Comparison of ENCODE assay signal across 29 cellular contexts in the genomic region with DNA sequence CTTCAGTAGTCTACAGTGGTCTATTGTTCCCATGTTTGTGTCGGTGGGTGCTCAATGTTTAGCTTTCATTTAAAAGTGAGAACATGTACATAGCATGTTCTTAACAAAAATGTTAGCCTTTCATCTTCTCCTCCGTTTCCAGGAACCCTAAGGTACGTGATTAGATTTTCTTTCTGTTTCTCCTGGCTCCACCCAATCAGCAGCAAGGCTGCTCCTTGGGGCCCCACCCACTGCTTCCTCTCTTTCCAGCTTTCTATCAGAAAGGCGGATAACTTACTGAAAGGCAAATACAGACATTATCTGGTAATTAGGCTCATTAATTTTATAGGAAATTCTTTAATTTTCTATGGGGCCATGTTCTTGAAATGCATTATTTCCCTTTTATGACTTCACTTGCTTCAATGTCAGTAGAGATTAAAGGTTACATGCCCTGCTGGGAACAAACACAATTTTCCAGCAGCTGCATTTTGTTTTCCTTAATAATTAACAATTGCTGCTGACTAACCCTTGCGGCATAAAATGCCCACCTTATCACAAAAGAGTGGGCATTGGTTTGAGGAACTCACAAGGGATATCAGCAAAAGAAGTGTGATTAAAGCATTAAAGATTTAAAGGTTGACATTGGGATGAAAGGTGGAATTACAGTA.
A peak's percentile ranks its signal among the peaks of the same experiment; 100 is the strongest.
DNase-seq lines count a peak whose midpoint lies in the region; ATAC-seq, FAIRE-seq and TF ChIP-seq lines count a peak whose summit lies in the region.
"Had no signal": no experiment of that assay in that cellular context is flagged by ENCODE, and none has a peak within 500 bp of the region (broad histone marks: within the 10 kb centered on the region; RNA-seq: fewer than 3 reads in every experiment).

No MANE protein-coding gene starts in this region.

- POLR2A ChIA-PET in endothelial cell of umbilical vein (lab: Charles Lee) = interaction anchor here (1.0 kb wide), 1 partner anchor 9 kb away, joined by 3 read pairs; no protein-coding TSS in a partner anchor
- POLR2A ChIA-PET in activated CD8-positive, alpha-beta T cell treated with anti-CD3 and anti-CD28 coated beads for 36 hours (lab: Charles Lee) = no interaction called here

- TF ChIP-seq CTCF in Calu3 (IDR thresholded peaks at IDR 0.05; ENCODE audit: unreplicated experiment) (no peak), endothelial cell of umbilical vein (IDR thresholded peaks at IDR 0.05; ENCODE audit: extremely low read depth in 1 of 2, insufficient read depth in 1 of 2, low read depth in 1 of 2, low read length in 2 of 2) (no peak), pancreas (IDR thresholded peaks at IDR 0.05) (no peak)
- no peak for TF ChIP-seq CTCF in activated CD8-positive, alpha-beta T cell treated with anti-CD3 and anti-CD28 coated beads for 36 hours (IDR thresholded peaks at IDR 0.05)

- no peak overlapping the region for H3K9ac ChIP-seq in endothelial cell of umbilical vein (replicated peaks; ENCODE audit: extremely low read depth, insufficient read depth, low read length)
- H3K9ac ChIP-seq: BLaER1 had no signal

- H3K4me1 ChIP-seq in endothelial cell of umbilical vein (ENCODE audit: control insufficient read depth, extremely low read depth, insufficient read depth, low read length) = peaks cover 14% of the 10 kb centered on the region
- no peaks in the 10 kb centered on the region for H3K4me1 ChIP-seq in pancreas
- H3K4me1 ChIP-seq: ascending aorta, BLaER1, gastroesophageal sphincter had no signal

- peak overlapping the region; percentile 88 for H2AFZ ChIP-seq in endothelial cell of umbilical vein (ENCODE audit: low read depth, low read length)

- dilution Hi-C loops in endothelial cell of umbilical vein (cut with MboI; ENCODE audit: extremely low pct_ligation_motif_present, low sequenced_read_pairs) = no loop called here

- H3K36me3 ChIP-seq in endothelial cell of umbilical vein (ENCODE audit: control insufficient read depth in 2 of 2, extremely low read depth in 1 of 2, insufficient read depth in 2 of 2, low read length in 2 of 2) = no peaks in the 10 kb centered on the region
- H3K36me3 ChIP-seq in pancreas = no peaks in the 10 kb centered on the region
- H3K36me3 ChIP-seq: ascending aorta, BLaER1, gastroesophageal sphincter had no signal

- peak; percentile 62 for FAIRE-seq in endothelial cell of umbilical vein (lab: Jason Lieb, UNC)
- FAIRE-seq in pancreas (lab: Jason Lieb, UNC) = no peak
- no peak for FAIRE-seq in GM12892 (lab: Jason Lieb, UNC)
- FAIRE-seq: endometrium, G401.6, GM18507, HepG2 had no signal

- H3K27me3 Mint-ChIP-seq in Calu3 (ENCODE audit: unreplicated experiment) = no peaks in the 10 kb centered on the region
- H3K27me3 Mint-ChIP-seq in activated CD8-positive, alpha-beta T cell treated with anti-CD3 and anti-CD28 coated beads for 36 hours = peaks cover 2% of the 10 kb centered on the region
- H3K27me3 Mint-ChIP-seq: activated naive CD8-positive, alpha-beta T cell treated with anti-CD3 and anti-CD28 coated beads for 36 hours; stimulated activated memory B cell treated with anti-CD40 and anti-IgM and Interleukin-4, amounts not matched to agents 10 μg/mL and 1 μg/mL and 100 μg/mL, for 72 hours had no signal

- H3K27ac ChIP-seq in endothelial cell of umbilical vein (ENCODE audit: insufficient read depth, low read depth, low read length) (peak overlapping the region; percentile 66), pancreas (peak overlapping the region in 2 of 4 donors; percentile 34 to 59)
- H3K27ac ChIP-seq: ascending aorta, BLaER1, gastroesophageal sphincter, HL-60 had no signal

- no peaks in the 10 kb centered on the region for H3K9me1 ChIP-seq in endothelial cell of umbilical vein (replicated peaks; ENCODE audit: control insufficient read depth, extremely low read depth, insufficient read depth, low read length)

- no peaks in the 10 kb centered on the region for H3K79me2 ChIP-seq in endothelial cell of umbilical vein (ENCODE audit: control insufficient read depth, insufficient read depth, low read length)

- peak overlapping the region in 2 of 3 experiments; percentile 27 to 32 for H3K4me3 ChIP-seq in endothelial cell of umbilical vein (replicated peaks in 1 of 3; ENCODE audit: insufficient read depth in 1 of 3, low read depth in 1 of 3, low read length in 3 of 3)
- H3K4me3 ChIP-seq in pancreas = peak overlapping the region in 2 of 4 donors; percentile 13 to 18
- H3K4me3 ChIP-seq: ascending aorta, BLaER1, gastroesophageal sphincter had no signal

- CTCF ChIA-PET in Calu3 (lab: Charles Lee) (interaction anchor here (1.5 kb wide), 1 partner anchor 12 kb away, joined by 5 read pairs; no protein-coding TSS in a partner anchor), endothelial cell of umbilical vein (lab: Charles Lee) (interaction anchor here (1.0 to 1.6 kb wide), 6 partner anchors 9 to 232 kb away, joined by 3 to 7 read pairs (median 4); no protein-coding TSS in a partner anchor)
- CTCF ChIA-PET in activated CD8-positive, alpha-beta T cell treated with anti-CD3 and anti-CD28 coated beads for 36 hours (lab: Charles Lee) = interaction anchor here (1.0 kb wide), 1 partner anchor 10 kb away, joined by 3 read pairs; no protein-coding TSS in a partner anchor

- H3K4me3 Mint-ChIP-seq in Calu3 (ENCODE audit: low read depth, unreplicated experiment) = peak overlapping the region; percentile 60
- H3K4me3 Mint-ChIP-seq in activated CD8-positive, alpha-beta T cell treated with anti-CD3 and anti-CD28 coated beads for 36 hours = no peak overlapping the region
- H3K4me3 Mint-ChIP-seq: activated CD4-positive, alpha-beta T cell treated with anti-CD3 and anti-CD28 coated beads for 36 hours; activated naive CD8-positive, alpha-beta T cell treated with anti-CD3 and anti-CD28 coated beads for 36 hours; HFFc6; nephron; stimulated activated memory B cell treated with anti-CD40 and anti-IgM and Interleukin-4, amounts not matched to agents 10 μg/mL and 1 μg/mL and 100 μg/mL, for 72 hours had no signal

- no peaks in the 10 kb centered on the region for H4K20me1 ChIP-seq in endothelial cell of umbilical vein (replicated peaks; ENCODE audit: control insufficient read depth, extremely low read depth, insufficient read depth, low read length)
- H4K20me1 ChIP-seq: BLaER1 had no signal

- TF ChIP-seq POLR2A in endothelial cell of umbilical vein (IDR thresholded peaks at IDR 0.05; ENCODE audit: low read depth, low read length) (no peak), GM12892 (IDR thresholded peaks at IDR 0.05; ENCODE audit: low read depth, low read length) (no peak)

- peak overlapping the region; percentile 79 for H3K27ac Mint-ChIP-seq in Calu3 (ENCODE audit: unreplicated experiment)
- no peak overlapping the region for H3K27ac Mint-ChIP-seq in activated CD8-positive, alpha-beta T cell treated with anti-CD3 and anti-CD28 coated beads for 36 hours
- H3K27ac Mint-ChIP-seq: activated CD4-positive, alpha-beta T cell treated with anti-CD3 and anti-CD28 coated beads for 36 hours; activated naive CD8-positive, alpha-beta T cell treated with anti-CD3 and anti-CD28 coated beads for 36 hours; HFFc6; stimulated activated memory B cell treated with anti-CD40 and anti-IgM and Interleukin-4, amounts not matched to agents 10 μg/mL and 1 μg/mL and 100 μg/mL, for 72 hours had no signal

- intact Hi-C loops in Calu3 (cut with micrococcal nuclease; ENCODE audit: unreplicated experiment) (loop anchor here (5.0 kb wide), 1 partner anchor 126 kb away; no protein-coding TSS in a partner anchor), endothelial cell of umbilical vein (cut with micrococcal nuclease) (loop anchor here (1.0 kb wide), 1 partner anchor 9 kb away; no protein-coding TSS in a partner anchor), pancreas (cut with DNase I) (no loop called here)
- intact Hi-C loops in activated CD8-positive, alpha-beta T cell treated with anti-CD3 and anti-CD28 coated beads for 36 hours (cut with micrococcal nuclease) = no loop called here

- WGBS in pancreas, 2 donors = 13 to 16% methylated on average over 5 of the region's 5 CpGs

- peak overlapping the region; percentile 70 for H3K4me2 ChIP-seq in endothelial cell of umbilical vein (ENCODE audit: insufficient read depth, low read length)
- H3K4me2 ChIP-seq: BLaER1 had no signal

- H3K27me3 ChIP-seq in endothelial cell of umbilical vein (ENCODE audit: control insufficient read depth in 2 of 2, insufficient read depth in 2 of 2, low read length in 2 of 2) (no peaks in the 10 kb centered on the region), pancreas (no peaks in the 10 kb centered on the region)
- H3K27me3 ChIP-seq: ascending aorta, BLaER1, gastroesophageal sphincter had no signal

- peaks cover 2% of the 10 kb centered on the region for H3K9me3 Mint-ChIP-seq in Calu3 (ENCODE audit: low read depth, unreplicated experiment)
- no peaks in the 10 kb centered on the region for H3K9me3 Mint-ChIP-seq in activated CD8-positive, alpha-beta T cell treated with anti-CD3 and anti-CD28 coated beads for 36 hours
- H3K9me3 Mint-ChIP-seq: activated naive CD8-positive, alpha-beta T cell treated with anti-CD3 and anti-CD28 coated beads for 36 hours; HFFc6; nephron; stimulated activated memory B cell treated with anti-CD40 and anti-IgM and Interleukin-4, amounts not matched to agents 10 μg/mL and 1 μg/mL and 100 μg/mL, for 72 hours had no signal

- DNase-seq in Calu3 = peak; percentile 55
- DNase-seq in NCI-H1417 treated with DMSO at 0.1 percent for 48 hours (lab: John Stamatoyannopoulos, UW) = peak; percentile 12
- peak; percentile 80 for DNase-seq in endothelial cell of umbilical vein (ENCODE audit: low read depth, low spot score)
- peak in 1 of 6 donors; percentile 36 for DNase-seq in pancreas
- no peak for DNase-seq in activated CD8-positive, alpha-beta T cell treated with anti-CD3 and anti-CD28 coated beads for 36 hours
- DNase-seq in amygdala (lab: John Stamatoyannopoulos, UW) = no peak
- DNase-seq in GM12892 (ENCODE audit: insufficient read length) = no peak
- DNase-seq in epidermal melanocyte (ENCODE audit: insufficient read length, low spot score) = no peak
- DNase-seq: activated CD4-positive, alpha-beta T cell treated with anti-CD3 and anti-CD28 coated beads for 36 hours; activated effector memory CD4-positive, alpha-beta T cell treated with Interleukin-2 at 50 U/mL for 16 hours; activated naive CD8-positive, alpha-beta T cell treated with anti-CD3 and anti-CD28 coated beads for 36 hours; activated T-cell treated with anti-CD3 and anti-CD28 coated beads for 4 hours; HFFc6; hypothalamus; Kasumi-1; NCI-H2081; NCI-H345; stimulated activated CD4-positive, alpha-beta T cell treated with anti-CD3 and anti-CD28 coated beads, Interleukin-4, amount 100 ng/mL, for 24 hours; T-helper 2 cell had no signal

- ATAC-seq in pancreas = peak; percentile 82 to 92 (median 90)
- no peak for ATAC-seq in activated CD8-positive, alpha-beta T cell treated with anti-CD3 and anti-CD28 coated beads for 36 hours
- ATAC-seq: activated CD4-positive, alpha-beta T cell treated with anti-CD3 and anti-CD28 coated beads for 36 hours; gastroesophageal sphincter; HepG2; stimulated activated memory B cell treated with anti-CD40 and anti-IgM and Interleukin-4, amounts not matched to agents 10 μg/mL and 1 μg/mL and 100 μg/mL, for 72 hours had no signal

- H3K36me3 Mint-ChIP-seq in Calu3 (ENCODE audit: insufficient read depth, unreplicated experiment) = no peaks in the 10 kb centered on the region
- no peaks in the 10 kb centered on the region for H3K36me3 Mint-ChIP-seq in activated CD8-positive, alpha-beta T cell treated with anti-CD3 and anti-CD28 coated beads for 36 hours (ENCODE audit: low read depth)
- H3K36me3 Mint-ChIP-seq: activated naive CD8-positive, alpha-beta T cell treated with anti-CD3 and anti-CD28 coated beads for 36 hours; stimulated activated memory B cell treated with anti-CD40 and anti-IgM and Interleukin-4, amounts not matched to agents 10 μg/mL and 1 μg/mL and 100 μg/mL, for 72 hours had no signal

- BruUV-seq in Calu3 (replicated peaks; lab: Mats Ljungman, UMichigan) (no TSS peak), endothelial cell of umbilical vein (replicated peaks; lab: Mats Ljungman, UMichigan) (no TSS peak)

- H3K4me1 Mint-ChIP-seq in Calu3 (ENCODE audit: low read depth, unreplicated experiment) = peaks cover 17% of the 10 kb centered on the region
- H3K4me1 Mint-ChIP-seq in activated CD8-positive, alpha-beta T cell treated with anti-CD3 and anti-CD28 coated beads for 36 hours (ENCODE audit: low read depth) = no peaks in the 10 kb centered on the region
- H3K4me1 Mint-ChIP-seq: activated CD4-positive, alpha-beta T cell treated with anti-CD3 and anti-CD28 coated beads for 36 hours; activated naive CD8-positive, alpha-beta T cell treated with anti-CD3 and anti-CD28 coated beads for 36 hours; nephron; stimulated activated memory B cell treated with anti-CD40 and anti-IgM and Interleukin-4, amounts not matched to agents 10 μg/mL and 1 μg/mL and 100 μg/mL, for 72 hours had no signal

- H3K9me3 ChIP-seq in endothelial cell of umbilical vein (replicated peaks; ENCODE audit: control insufficient read depth, insufficient read depth, low read length) (no peaks in the 10 kb centered on the region), pancreas (no peaks in the 10 kb centered on the region)
- H3K9me3 ChIP-seq: ascending aorta, BLaER1, gastroesophageal sphincter had no signal

Comparison
In these comparisons a context has a peak if more than half of its experiments do, and no peak if none do; other contexts are left out.
1. DNase-seq: peak in Calu3 (single experiment), NCI-H1417 treated with DMSO at 0.1 percent for 48 hours (single experiment) and endothelial cell of umbilical vein (single experiment); none in activated CD8-positive, alpha-beta T cell treated with anti-CD3 and anti-CD28 coated beads for 36 hours (single experiment), amygdala (0 of 56), GM12892 (single experiment) and epidermal melanocyte (single experiment).
2. intact Hi-C loops: an anchor here in Calu3 (5.0 kb wide) and endothelial cell of umbilical vein (1.0 kb wide); none called in pancreas and activated CD8-positive, alpha-beta T cell treated with anti-CD3 and anti-CD28 coated beads for 36 hours.